ENCODE assay signal across 9 cellular contexts in the genomic region with DNA sequence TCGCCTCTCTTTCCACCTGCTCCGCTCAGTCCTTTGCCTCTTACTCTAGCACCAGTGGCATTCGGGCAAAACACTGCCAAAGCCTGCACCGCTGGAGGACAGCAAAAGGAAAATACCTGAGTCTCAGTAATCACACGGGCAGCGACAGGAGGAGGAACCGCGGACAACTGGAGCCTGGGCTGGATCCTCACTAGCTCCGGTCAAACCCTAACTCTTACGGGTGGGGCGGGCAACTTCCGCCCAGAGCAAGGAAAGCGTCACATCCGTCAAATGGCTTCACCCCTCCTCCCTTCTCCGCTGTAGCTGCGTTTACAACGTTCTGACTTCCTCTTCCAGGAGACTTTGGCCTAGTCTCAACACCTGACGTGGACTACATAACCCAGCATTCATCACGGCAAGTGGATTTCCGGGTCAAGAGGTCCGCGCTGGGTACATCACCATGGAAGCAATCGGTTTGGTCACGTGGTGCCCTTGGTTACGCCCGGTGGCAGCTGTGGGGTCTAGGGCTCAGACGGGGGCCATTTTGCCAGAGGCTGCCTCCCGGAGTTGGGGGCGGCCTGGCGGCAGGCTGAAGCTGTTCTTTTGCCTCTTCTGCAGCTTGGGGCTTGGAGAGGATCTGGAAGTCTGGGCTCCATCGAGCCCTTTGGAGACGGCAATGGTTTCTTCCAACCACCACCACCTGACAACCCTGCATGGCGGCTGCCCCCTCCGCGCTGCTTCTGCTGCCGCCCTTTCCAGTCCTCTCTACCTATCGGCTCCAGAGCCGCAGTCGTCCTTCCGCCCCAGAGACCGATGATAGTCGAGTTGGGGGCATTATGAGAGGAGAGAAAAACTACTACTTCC. TPM values are rescaled to one million over a fixed set of nuclear protein-coding genes. Genes with fewer than 3 reads are reported as not detected.
DNase-seq lines count a peak whose midpoint lies in the region; ATAC-seq lines count a peak whose summit lies in the region.
"Had no signal": no experiment of that assay in that cellular context is flagged by ENCODE, and none has a peak within 500 bp of the region (broad histone marks: within the 10 kb centered on the region; RNA-seq: fewer than 3 reads in every experiment).

Gene KLHL28 (minus strand): TSS at position 218 of the 843 bp plus-strand sequence. CDS start 16,019 bp downstream, outside the sequence.
Gene TOGARAM1 (plus strand): TSS at position 461 of the 843 bp plus-strand sequence. CDS start 232 bp downstream, at position 693.

- DNase-seq in NCI-H526 (lab: John Stamatoyannopoulos, UW) (peak; percentile 99 to 100), dedifferentiated amniotic fluid mesenchymal stem cell (ENCODE audit: extremely low spot score) (peak; percentile 100), left lobe of liver (ENCODE audit: low spot score) (peak; percentile 98)
- DNase-seq in activated CD4-positive, alpha-beta T cell treated with anti-CD3 and anti-CD28 coated beads, Interleukin-2, amount 10 ng/mL, durations not matched to agents 24 days and 14 days: peak; percentile 99
- peak; percentile 95 for DNase-seq in stimulated activated CD4-positive, alpha-beta T cell treated with anti-CD3 and anti-CD28 coated beads, Interleukin-2, amount 100 ng/mL, for 4 hours (ENCODE audit: low read depth)

- H3K27ac Mint-ChIP-seq in activated CD4-positive, alpha-beta T cell treated with anti-CD3 and anti-CD28 coated beads, Interleukin-2, amount 10 ng/mL, durations not matched to agents 24 days and 14 days: no peak within 1 kb of the TSS

- H3K4me1 ChIP-seq in BLaER1 treated with 17β-estradiol and CSF1 and Interleukin-3, amounts not matched to agents 10 nM and 100 nM: peaks cover 25 to 73% (median 42%) of the 10 kb centered on the region in 10 experiments

- H4K20me1 ChIP-seq in BLaER1 treated with 17β-estradiol and CSF1 and Interleukin-3, amounts not matched to agents 10 nM and 100 nM: peaks cover 0 to 38% (median 4%) of the 10 kb centered on the region in 11 experiments; a peak in 9 of 22 replicates

- H3K27me3 ChIP-seq in BLaER1 treated with 17β-estradiol and CSF1 and Interleukin-3, amounts not matched to agents 10 nM and 100 nM: no peaks in the 10 kb centered on the region

- H3K9me3 Mint-ChIP-seq in activated CD4-positive, alpha-beta T cell treated with anti-CD3 and anti-CD28 coated beads, Interleukin-2, amount 10 ng/mL, durations not matched to agents 24 days and 14 days: no peaks in the 10 kb centered on the region

- H3K27ac ChIP-seq in BLaER1 treated with 17β-estradiol and CSF1 and Interleukin-3, amounts not matched to agents 10 nM and 100 nM: peak within 1 kb of the TSS; percentile 73 to 92 (median 79)

- H3K36me3 ChIP-seq in BLaER1 treated with 17β-estradiol and CSF1 and Interleukin-3, amounts not matched to agents 10 nM and 100 nM: peaks cover 0 to 22% (median 1%) of the 10 kb centered on the region in 11 experiments; a peak in 15 of 22 replicates

- intact Hi-C loops in activated CD4-positive, alpha-beta T cell treated with anti-CD3 and anti-CD28 coated beads, Interleukin-2, amount 10 ng/mL, durations not matched to agents 24 days and 14 days (cut with micrococcal nuclease): loop anchor here (1.0 to 5.0 kb wide), 7 partner anchors 21 to 291 kb away; partner anchors contain the start of genes FKBP3, MIS18BP1 and PRPF39

- H3K9me3 ChIP-seq in BLaER1 treated with 17β-estradiol and CSF1 and Interleukin-3, amounts not matched to agents 10 nM and 100 nM (replicated peaks in 1 of 11): peaks cover 36 to 50% (median 48%) of the 10 kb centered on the region in 11 experiments

- H3K4me2 ChIP-seq in BLaER1 treated with 17β-estradiol and CSF1 and Interleukin-3, amounts not matched to agents 10 nM and 100 nM: peak within 1 kb of the TSS; percentile 77 to 95 (median 88)

- no peaks in the 10 kb centered on the region for H3K27me3 Mint-ChIP-seq in activated CD4-positive, alpha-beta T cell treated with anti-CD3 and anti-CD28 coated beads, Interleukin-2, amount 10 ng/mL, durations not matched to agents 24 days and 14 days
- H3K27me3 Mint-ChIP-seq: stimulated activated naive CD8-positive, alpha-beta T cell treated with anti-CD3 and anti-CD28 coated beads, Interleukin-15, Interleukin-2, amounts not matched to agents 100 ng/mL and 50 ng/mL, for 24 hours had no signal

- H3K9ac ChIP-seq in BLaER1 treated with 17β-estradiol and CSF1 and Interleukin-3, amounts not matched to agents 10 nM and 100 nM: peak within 1 kb of the TSS; percentile 77 to 91 (median 84)

- ATAC-seq in GM19328 (IDR thresholded peaks at IDR 0.05; ENCODE audit: unreplicated experiment): peak; percentile 95
- ATAC-seq in HG03469 (IDR thresholded peaks at IDR 0.05; ENCODE audit: unreplicated experiment): peak; percentile 92
- ATAC-seq in left lobe of liver: peak; percentile 91

- H3K4me1 Mint-ChIP-seq in activated CD4-positive, alpha-beta T cell treated with anti-CD3 and anti-CD28 coated beads, Interleukin-2, amount 10 ng/mL, durations not matched to agents 24 days and 14 days: peaks cover 42% of the 10 kb centered on the region

- peaks cover 11% of the 10 kb centered on the region for H3K36me3 Mint-ChIP-seq in activated CD4-positive, alpha-beta T cell treated with anti-CD3 and anti-CD28 coated beads, Interleukin-2, amount 10 ng/mL, durations not matched to agents 24 days and 14 days (ENCODE audit: low read depth)

- peak within 1 kb of the TSS; percentile 74 to 90 (median 82) for H3K4me3 ChIP-seq in BLaER1 treated with 17β-estradiol and CSF1 and Interleukin-3, amounts not matched to agents 10 nM and 100 nM

- H3K4me3 Mint-ChIP-seq in activated CD4-positive, alpha-beta T cell treated with anti-CD3 and anti-CD28 coated beads, Interleukin-2, amount 10 ng/mL, durations not matched to agents 24 days and 14 days: no peak within 1 kb of the TSS
- H3K4me3 Mint-ChIP-seq: stimulated activated naive CD8-positive, alpha-beta T cell treated with anti-CD3 and anti-CD28 coated beads, Interleukin-15, Interleukin-2, amounts not matched to agents 100 ng/mL and 50 ng/mL, for 24 hours had no signal

RNA-seq across cellular contexts. Expression of gene KLHL28, which starts in this region (rescaled TPM):
- total RNA-seq in activated CD4-positive, alpha-beta T cell treated with anti-CD3 and anti-CD28 coated beads, Interleukin-2, amount 10 ng/mL, durations not matched to agents 24 days and 14 days: 14.7 and 14.9 TPM in 2 replicates
- 6.2 TPM for total RNA-seq in left lobe of liver

RNA-seq across cellular contexts. Expression of gene TOGARAM1, which starts in this region (rescaled TPM):
- total RNA-seq in activated CD4-positive, alpha-beta T cell treated with anti-CD3 and anti-CD28 coated beads, Interleukin-2, amount 10 ng/mL, durations not matched to agents 24 days and 14 days: 7.6 and 7.9 TPM in 2 replicates
- 5.9 TPM for total RNA-seq in left lobe of liver

Comparison
In these comparisons a context has a peak if more than half of its experiments do, and no peak if none do; other contexts are left out.
1. Peak in every context shown above with its lines: DNase-seq, ATAC-seq, H3K4me3 ChIP-seq and H3K27ac ChIP-seq.